ENCODE assay signal across 1 cellular context in genomic region chr2:201158111-201158929, GRCh38.
A peak's percentile ranks its signal among the peaks of the same experiment; 100 is the strongest.
TF ChIP-seq lines count a peak whose summit lies in the region.

No MANE protein-coding gene starts in this region.

TF ChIP-seq in GM12878, 131 proteins besides CTCF, POLR2A, EP300 and RAD21 (continued from another document and continues in another):
- TF ChIP-seq NKRF (conservative IDR thresholded peaks at IDR 0.05) (peak; percentile 55; the same call in 1 of the 2 replicates), MXI1 (IDR thresholded peaks at IDR 0.05; ENCODE audit: low read depth, low read length) (peak; percentile 70; the same call in 1 of the 2 replicates), CEBPZ (IDR thresholded peaks at IDR 0.05; ENCODE audit: low read depth, low read length) (no peak), CHD4 (IDR thresholded peaks at IDR 0.05) (no peak), MEF2A (IDR thresholded peaks at IDR 0.05; ENCODE audit: insufficient read depth, low read depth, low read length) (no peak), JUND (IDR thresholded peaks at IDR 0.05; ENCODE audit: low read depth, low read length) (no peak), RCOR1 (conservative IDR thresholded peaks at IDR 0.05; ENCODE audit: low read depth, low read length) (no peak), PRDM15 (CRISPR knock-in tag; IDR thresholded peaks at IDR 0.05) (no peak), TCF3 (IDR thresholded peaks at IDR 0.05; ENCODE audit: borderline replicate concordance, insufficient read depth, low read depth, low read length) (peak; percentile 78; the same call in 1 of the 2 replicates), EZH2 (IDR thresholded peaks at IDR 0.05; ENCODE audit: borderline replicate concordance, control insufficient read depth, low read depth, low read length) (no peak), SIN3A (IDR thresholded peaks at IDR 0.05; ENCODE audit: low read depth, low read length) (no peak), SUPT20H (IDR thresholded peaks at IDR 0.05; ENCODE audit: borderline replicate concordance, control insufficient read depth, low read depth, low read length) (no peak), RELA (IDR thresholded peaks at IDR 0.05; ENCODE audit: borderline replicate concordance, partially characterized antibody) (peak; percentile 82), ZNF274 (IDR thresholded peaks at IDR 0.05; ENCODE audit: insufficient read depth, insufficient read length) (no peak), BACH1 (IDR thresholded peaks at IDR 0.05; ENCODE audit: borderline replicate concordance) (no peak), ZNF622 (IDR thresholded peaks at IDR 0.05) (no peak), SMAD5 (IDR thresholded peaks at IDR 0.05; ENCODE audit: low read depth) (no peak), BCL3 (IDR thresholded peaks at IDR 0.05; ENCODE audit: borderline replicate concordance, insufficient read depth, low read depth, low read length, poor library complexity, severe bottlenecking) (no peak), ATF7 (IDR thresholded peaks at IDR 0.05; ENCODE audit: low read depth) (peak; percentile 57), IKZF2 (IDR thresholded peaks at IDR 0.05) (peak; percentile 97 to 98), PAX8 (IDR thresholded peaks at IDR 0.05) (no peak), SKIL (IDR thresholded peaks at IDR 0.05; ENCODE audit: low read depth, poor library complexity, severe bottlenecking) (peak; percentile 80), YY1 (IDR thresholded peaks at IDR 0.05; ENCODE audit: low read depth, low read length) (no peak), SMAD1 (IDR thresholded peaks at IDR 0.05; ENCODE audit: low read depth, partially characterized antibody) (no peak), ZZZ3 (IDR thresholded peaks at IDR 0.05; ENCODE audit: control insufficient read depth, insufficient read length, low read depth) (no peak), BRCA1 (IDR thresholded peaks at IDR 0.05; ENCODE audit: low read depth, low read length) (no peak), EED (IDR thresholded peaks at IDR 0.05; ENCODE audit: low read depth) (peak; percentile 94), YBX1 (IDR thresholded peaks at IDR 0.05) (no peak), ZBTB40 (IDR thresholded peaks at IDR 0.05; ENCODE audit: borderline replicate concordance) (no peak), SIX5 (IDR thresholded peaks at IDR 0.05; ENCODE audit: low read depth, low read length, severe bottlenecking) (no peak), ZNF384 (IDR thresholded peaks at IDR 0.05; ENCODE audit: borderline replicate concordance, low read depth, low read length) (no peak), CBX5 (IDR thresholded peaks at IDR 0.05; ENCODE audit: low read depth) (no peak), MYC (IDR thresholded peaks at IDR 0.05; ENCODE audit: insufficient read depth, insufficient read length, insufficient replicate concordance, low read length, severe bottlenecking) (no peak), PAX5 (IDR thresholded peaks at IDR 0.05; ENCODE audit: borderline replicate concordance, low read depth, low read length) (0 out of 2 replicates have a peak, but pooled peaks have one; percentile 41), ZNF592 (IDR thresholded peaks at IDR 0.05) (no peak), ETV6 (conservative IDR thresholded peaks at IDR 0.05 in 1 of 2, IDR thresholded peaks at IDR 0.05 in 1 of 2; ENCODE audit: borderline replicate concordance in 1 of 2, low read depth in 1 of 2) (no peak; a peak in 1 of 4 replicates), NR2F1 (conservative IDR thresholded peaks at IDR 0.05) (peak; percentile 30; the same call in 1 of the 2 replicates), POLR2AphosphoS5 (IDR thresholded peaks at IDR 0.05; ENCODE audit: low read length) (peak; percentile 72), CBFB (IDR thresholded peaks at IDR 0.05; ENCODE audit: low read depth) (0 out of 2 replicates have a peak, but pooled peaks have one; percentile 23), STAT1 (conservative IDR thresholded peaks at IDR 0.05) (no peak; the same call in 1 of the 2 replicates), RBBP5 (conservative IDR thresholded peaks at IDR 0.05) (no peak), NFXL1 (IDR thresholded peaks at IDR 0.05; ENCODE audit: borderline replicate concordance) (no peak)
